In genomic region chr3:37729119-37729518, GRCh38 we compare ENCODE assay signal across 30 cellular contexts.
DNase-seq lines count a peak whose midpoint lies in the region; ATAC-seq, FAIRE-seq and TF ChIP-seq lines count a peak whose summit lies in the region.
"Had no signal": no experiment of that assay in that cellular context is flagged by ENCODE, and none has a peak within 500 bp of the region (broad histone marks: within the 10 kb centered on the region; RNA-seq: fewer than 3 reads in every experiment).

No MANE protein-coding gene starts in this region.

- TF ChIP-seq POLR2A in prostate gland (IDR thresholded peaks at IDR 0.05): no peak

- FAIRE-seq in bronchial epithelial cell (lab: Jason Lieb, UNC): no peak
- FAIRE-seq: A549, K562, pancreas, urothelium cell line had no signal

- CTCF ChIA-PET in Calu3 (lab: Charles Lee): no interaction called here

- H3K4me3 Mint-ChIP-seq in Calu3 (ENCODE audit: low read depth, unreplicated experiment): no peak overlapping the region
- H3K4me3 Mint-ChIP-seq: activated CD4-positive, alpha-beta memory T cell treated with anti-CD3 and anti-CD28 coated beads, Interleukin-2, amount 10 ng/mL, durations not matched to agents 7 days and 5 days; natural killer cell treated with Interleukin-12 subunit alpha and Interleukin-12 subunit beta and Interleukin-15 and Interleukin-18, amount 100 ng/mL, for 72 hours; WTC11 had no signal

- H3K9me3 ChIP-seq in right atrium auricular region (no peaks in the 10 kb centered on the region), prostate gland (no peaks in the 10 kb centered on the region)
- H3K9me3 ChIP-seq: adrenal gland, BLaER1, Caco-2, pancreas, suprapubic skin had no signal

- TF ChIP-seq CTCF in right atrium auricular region (IDR thresholded peaks at IDR 0.05): no peak
- no peak for TF ChIP-seq CTCF in bronchial epithelial cell (IDR thresholded peaks at IDR 0.05; ENCODE audit: insufficient read depth, low read length, severe bottlenecking)
- no peak for TF ChIP-seq CTCF in foreskin keratinocyte (conservative IDR thresholded peaks at IDR 0.05)
- no peak for TF ChIP-seq CTCF in prostate gland (IDR thresholded peaks at IDR 0.05)
- TF ChIP-seq CTCF in Calu3 (IDR thresholded peaks at IDR 0.05; ENCODE audit: unreplicated experiment): no peak

- H3K36me3 ChIP-seq in right atrium auricular region (no peaks in the 10 kb centered on the region), bronchial epithelial cell (ENCODE audit: control insufficient read depth, insufficient read depth, low read length) (no peaks in the 10 kb centered on the region), prostate gland (no peaks in the 10 kb centered on the region)
- H3K36me3 ChIP-seq: BLaER1, pancreas, suprapubic skin had no signal

- no peak overlapping the region for H3K27ac Mint-ChIP-seq in Calu3 (ENCODE audit: unreplicated experiment)
- H3K27ac Mint-ChIP-seq: activated CD4-positive, alpha-beta memory T cell treated with anti-CD3 and anti-CD28 coated beads, Interleukin-2, amount 10 ng/mL, durations not matched to agents 7 days and 5 days; natural killer cell treated with Interleukin-12 subunit alpha and Interleukin-12 subunit beta and Interleukin-15 and Interleukin-18, amount 100 ng/mL, for 72 hours; WTC11 had no signal

- no peaks in the 10 kb centered on the region for H3K27me3 ChIP-seq in right atrium auricular region
- peaks cover 2% of the 10 kb centered on the region for H3K27me3 ChIP-seq in bronchial epithelial cell (ENCODE audit: control insufficient read depth, insufficient read depth, low read length)
- peaks cover 4% of the 10 kb centered on the region for H3K27me3 ChIP-seq in foreskin keratinocyte
- H3K27me3 ChIP-seq in prostate gland (replicated peaks; ENCODE audit: insufficient read depth): no peaks in the 10 kb centered on the region
- H3K27me3 ChIP-seq: adrenal gland, BLaER1, pancreas, suprapubic skin had no signal

- no peaks in the 10 kb centered on the region for H3K36me3 Mint-ChIP-seq in Calu3 (ENCODE audit: insufficient read depth, unreplicated experiment)
- H3K36me3 Mint-ChIP-seq: natural killer cell treated with Interleukin-12 subunit alpha and Interleukin-12 subunit beta and Interleukin-15 and Interleukin-18, amount 100 ng/mL, for 72 hours; WTC11 had no signal

- WGBS in prostate gland: 75% methylated on average over 2 of the region's 2 CpGs

- H3K27ac ChIP-seq in right atrium auricular region (no peak overlapping the region), foreskin keratinocyte (no peak overlapping the region), prostate gland (no peak overlapping the region)
- H3K27ac ChIP-seq: A549, adrenal gland, BLaER1, pancreas, suprapubic skin had no signal

- H3K4me1 ChIP-seq in right atrium auricular region (no peaks in the 10 kb centered on the region), foreskin keratinocyte (no peaks in the 10 kb centered on the region), prostate gland (replicated peaks) (no peaks in the 10 kb centered on the region)
- H3K4me1 ChIP-seq: A549, BLaER1, Caco-2, pancreas, suprapubic skin had no signal

- no peaks in the 10 kb centered on the region for H3K9me3 Mint-ChIP-seq in Calu3 (ENCODE audit: low read depth, unreplicated experiment)
- H3K9me3 Mint-ChIP-seq: activated CD4-positive, alpha-beta memory T cell treated with anti-CD3 and anti-CD28 coated beads, Interleukin-2, amount 10 ng/mL, durations not matched to agents 7 days and 5 days; natural killer cell treated with Interleukin-12 subunit alpha and Interleukin-12 subunit beta and Interleukin-15 and Interleukin-18, amount 100 ng/mL, for 72 hours; WTC11 had no signal

- intact Hi-C loops in left ventricle myocardium superior (cut with micrococcal nuclease) (no loop called here), prostate gland (cut with DNase I) (no loop called here), Calu3 (cut with micrococcal nuclease; ENCODE audit: unreplicated experiment) (no loop called here)

- no peaks in the 10 kb centered on the region for H3K4me1 Mint-ChIP-seq in Calu3 (ENCODE audit: low read depth, unreplicated experiment)
- H3K4me1 Mint-ChIP-seq: activated CD4-positive, alpha-beta memory T cell treated with anti-CD3 and anti-CD28 coated beads, Interleukin-2, amount 10 ng/mL, durations not matched to agents 7 days and 5 days; WTC11 had no signal

- DNase-seq in left ventricle myocardium superior: no peak
- DNase-seq in right atrium auricular region (ENCODE audit: low spot score): no peak
- peak; percentile 27 for DNase-seq in bronchial epithelial cell (ENCODE audit: low read depth)
- DNase-seq in foreskin keratinocyte: no peak
- DNase-seq in stromal cell of bone marrow (ENCODE audit: low read depth): peak; percentile 75
- DNase-seq in prostate gland (ENCODE audit: low spot score): no peak
- DNase-seq in Calu3: no peak
- DNase-seq: activated CD4-positive, alpha-beta memory T cell treated with anti-CD3 and anti-CD28 coated beads, Interleukin-2, amount 10 ng/mL, durations not matched to agents 7 days and 5 days; activated gamma-delta T cell treated with Interleukin-2 at 50 U/mL for 16 hours; activated T-cell treated with anti-CD3 and anti-CD28 coated beads for 4 hours; Caco-2; central memory CD4-positive, alpha-beta T cell; effector CD4-positive, alpha-beta T cell; erythroblast; H7; head of caudate nucleus; midbrain; NCI-H146; NCI-H510A treated with DMSO at 0.1 percent for 48 hours; pancreas; RPMI8226 had no signal

- H3K27me3 Mint-ChIP-seq in Calu3 (ENCODE audit: unreplicated experiment): peaks cover 78% of the 10 kb centered on the region

- ATAC-seq in left ventricle myocardium superior (peak; percentile 30), foreskin keratinocyte (peak; percentile 35), HG03196 (IDR thresholded peaks at IDR 0.05; ENCODE audit: unreplicated experiment) (no peak)
- ATAC-seq: K562; natural killer cell treated with Interleukin-12 subunit alpha and Interleukin-12 subunit beta and Interleukin-15 and Interleukin-18, amount 100 ng/mL, for 72 hours; pancreas; WTC11 had no signal

- no TSS peak for BruUV-seq in Calu3 (replicated peaks; lab: Mats Ljungman, UMichigan)

- H3K4me3 ChIP-seq in right atrium auricular region (no peak overlapping the region), bronchial epithelial cell (ENCODE audit: low read depth, low read length) (no peak overlapping the region), prostate gland (no peak overlapping the region)
- H3K4me3 ChIP-seq: A549, adrenal gland, BLaER1, K562, pancreas, suprapubic skin had no signal

Comparison
In these comparisons a context has a peak if more than half of its experiments do, and no peak if none do; other contexts are left out.
1. DNase-seq: peak in bronchial epithelial cell (single experiment) and stromal cell of bone marrow (single experiment); none in left ventricle myocardium superior (single experiment), right atrium auricular region (single experiment), foreskin keratinocyte (0 of 2), prostate gland (single experiment) and Calu3 (single experiment).